ENCODE assay signal across 9 cellular contexts in genomic region chr1:43206721-43207228, GRCh38. TPM values are rescaled to one million over a fixed set of nuclear protein-coding genes. Genes with fewer than 3 reads are reported as not detected.
DNase-seq lines count a peak whose midpoint lies in the region; ATAC-seq and FAIRE-seq lines count a peak whose summit lies in the region.
"Had no signal": no experiment of that assay in that cellular context is flagged by ENCODE, and none has a peak within 500 bp of the region (broad histone marks: within the 10 kb centered on the region; RNA-seq: fewer than 3 reads in every experiment).

No MANE protein-coding gene starts in this region.

- no peaks in the 10 kb centered on the region for H3K36me3 ChIP-seq in H7 (replicated peaks; ENCODE audit: control insufficient read depth, insufficient read depth, low read length)

- DNase-seq in H7 (peak; percentile 60), left cardiac atrium (peak; percentile 45), skeletal muscle cell (ENCODE audit: low read depth) (peak; percentile 76), medulla oblongata (ENCODE audit: extremely low spot score) (no peak), head of caudate nucleus (no peak), NCI-H187 (lab: John Stamatoyannopoulos, UW) (no peak), NCI-H82 (lab: John Stamatoyannopoulos, UW) (no peak)
- DNase-seq: activated T-cell treated with anti-CD3 and anti-CD28 coated beads, Interleukin-2, amount 50 U/mL, for 4 hours had no signal

- FAIRE-seq in TTC549 (lab: Jason Lieb, UNC): peak; percentile 85

- ATAC-seq in left cardiac atrium: peak; percentile 86 to 96
- ATAC-seq: activated T-cell treated with anti-CD3 and anti-CD28 coated beads, Interleukin-2, amount 50 U/mL, for 4 hours had no signal

- H3K4me3 ChIP-seq in H7 (ENCODE audit: insufficient read depth, low read depth, low read length) (no peak overlapping the region), skeletal muscle cell (ENCODE audit: low read depth, low read length) (peak overlapping the region; percentile 13)

- H3K27me3 ChIP-seq in H7 (ENCODE audit: control insufficient read depth, insufficient read depth, low read length): no peaks in the 10 kb centered on the region

- intact Hi-C loops in left cardiac atrium (cut with DNase I): no loop called here
- intact Hi-C loops in head of caudate nucleus (cut with DNase I): no loop called here

RNA-seq across cellular contexts. Expression of gene CFAP57, which starts 34.6 kb away (rescaled TPM):
- 0.14 TPM in 1 of 2 replicates, not detected in the other for total RNA-seq in H7 (2014; rRNA removed; shearing (Covaris generic))
- under 1 TPM in 1 of 2 donors, not detected in 1; 0.13 TPM for total RNA-seq in left cardiac atrium

RNA-seq across cellular contexts. Expression of gene EBNA1BP2, which starts 34.7 kb away (rescaled TPM):
- total RNA-seq in H7 (2014; rRNA removed; shearing (Covaris generic)): 138 and 151 TPM in 2 replicates
- total RNA-seq in left cardiac atrium: 10 to 100 TPM; 26.3 to 37.0 TPM

Comparison
In these comparisons a context has a peak if more than half of its experiments do, and no peak if none do; other contexts are left out.
1. DNase-seq: peak in H7 (single experiment), left cardiac atrium (single experiment) and skeletal muscle cell (single experiment); none in medulla oblongata (single experiment), head of caudate nucleus (0 of 42), NCI-H187 (0 of 2) and NCI-H82 (single experiment).